20 cellular contexts compared by ENCODE assay signal in genomic region chr14:92287987-92288386, GRCh38. TPM values are rescaled to one million over a fixed set of nuclear protein-coding genes. Genes with fewer than 3 reads are reported as not detected.
"Had no signal": no experiment of that assay in that cellular context is flagged by ENCODE, and none has a peak within 500 bp of the region (broad histone marks: within the 10 kb centered on the region; RNA-seq: fewer than 3 reads in every experiment).

No MANE protein-coding gene starts in this region.

- H3K27ac ChIP-seq: epithelial cell of prostate, esophagus muscularis mucosa, gastrocnemius medialis, ovary had no signal

- ATAC-seq: effector memory CD8-positive, alpha-beta T cell; gastrocnemius medialis; left lobe of liver; natural killer cell had no signal

- H3K4me1 Mint-ChIP-seq: natural killer cell, neural crest cell had no signal

- H3K27me3 ChIP-seq: gastrocnemius medialis, ovary had no signal

- H3K4me3 ChIP-seq: esophagus muscularis mucosa, gastrocnemius medialis, ovary had no signal

- H3K36me3 ChIP-seq: esophagus muscularis mucosa, gastrocnemius medialis, ovary had no signal

- H3K4me3 Mint-ChIP-seq: dendritic cell treated with granulocyte-macrophage colony-stimulating factor and Interleukin-4, amounts not matched to agents 40 ng/mL and 50 ng/mL, for 4 days; effector memory CD8-positive, alpha-beta T cell; natural killer cell; neural crest cell; type B pancreatic cell had no signal

- H3K4me1 ChIP-seq: esophagus muscularis mucosa, gastrocnemius medialis had no signal

- H3K27ac Mint-ChIP-seq: dendritic cell treated with granulocyte-macrophage colony-stimulating factor and Interleukin-4, amounts not matched to agents 40 ng/mL and 50 ng/mL, for 4 days; effector memory CD8-positive, alpha-beta T cell; natural killer cell; progenitor cell of endocrine pancreas; type B pancreatic cell had no signal

- DNase-seq: effector memory CD8-positive, alpha-beta T cell; gastrocnemius medialis; glutamatergic neuron; islet precursor cell; natural killer cell; nucleus accumbens; ovary; right cardiac atrium; small intestine; stimulated activated CD4-positive, alpha-beta T cell treated with anti-CD3 and anti-CD28 coated beads, Interleukin-12 subunit alpha, Interleukin-12 subunit beta, amount 100 ng/mL, for 4 hours; stimulated activated naive CD4-positive, alpha-beta T cell had no signal

- H3K9me3 Mint-ChIP-seq: dendritic cell treated with granulocyte-macrophage colony-stimulating factor and Interleukin-4, amounts not matched to agents 40 ng/mL and 50 ng/mL, for 4 days; effector memory CD8-positive, alpha-beta T cell; natural killer cell; neural crest cell; type B pancreatic cell had no signal

- H3K9me3 ChIP-seq: esophagus muscularis mucosa, gastrocnemius medialis, ovary had no signal

RNA-seq across cellular contexts. Expression of gene SLC24A4, which starts 35.0 kb away (rescaled TPM):
- total RNA-seq: fibroblast of villous mesenchyme, myocyte, progenitor cell of endocrine pancreas had no signal
